ENCODE assay signal across 8 cellular contexts in genomic region chr3:48188266-48189201, GRCh38. TPM values are rescaled to one million over a fixed set of nuclear protein-coding genes. Genes with fewer than 3 reads are reported as not detected.
A peak's percentile ranks its signal among the peaks of the same experiment; 100 is the strongest.
DNase-seq lines count a peak whose midpoint lies in the region; ATAC-seq and TF ChIP-seq lines count a peak whose summit lies in the region.

TSS of gene CDC25A (minus strand) at chr3:48188417. CDS start at chr3:48187947, 470 bp downstream.

- H3K4me2 ChIP-seq in PC-3 (ENCODE audit: low read length): peak within 1 kb of the TSS; percentile 93

- no peaks in the 10 kb centered on the region for H3K9me3 ChIP-seq in PC-3 (ENCODE audit: low read length)
- no peaks in the 10 kb centered on the region for H3K9me3 ChIP-seq in mucosa of descending colon

- peak; percentile 94 for ATAC-seq in GM21576 (IDR thresholded peaks at IDR 0.05; ENCODE audit: unreplicated experiment)
- ATAC-seq in PC-3: peak; percentile 93
- ATAC-seq in mucosa of descending colon: peak; percentile 93

- peak within 1 kb of the TSS; percentile 62 for H3K27ac ChIP-seq in PC-3 (ENCODE audit: low read length)
- no peak within 1 kb of the TSS for H3K27ac ChIP-seq in epithelial cell of prostate

- H3K4me1 ChIP-seq in PC-3 (ENCODE audit: insufficient read depth, low read length): peaks cover 17% of the 10 kb centered on the region; the same call in 1 of the 2 replicates
- no peaks in the 10 kb centered on the region for H3K4me1 ChIP-seq in mucosa of descending colon (ENCODE audit: low read depth)

- H3F3A ChIP-seq in PC-3 (ENCODE audit: low read length, unreplicated experiment): no peaks in the 10 kb centered on the region

- POLR2A ChIA-PET in PC-3 (lab: Charles Lee; ENCODE audit: unreplicated experiment): interaction anchor here (0.6 to 0.9 kb wide), 3 partner anchors 100 to 808 kb away, joined by 4 to 5 read pairs (median 5); partner anchors contain the start of gene PTPN23

- TF ChIP-seq CTCF in PC-3 (conservative IDR thresholded peaks at IDR 0.05; ENCODE audit: low read depth, low read length): no peak
- no peak for TF ChIP-seq CTCF in mucosa of descending colon (IDR thresholded peaks at IDR 0.05)

- H4K20me1 ChIP-seq in PC-3 (ENCODE audit: low read length): 0 out of 2 replicates have a peak, but pooled peaks cover 3% of the 10 kb centered on the region

- no peak for TF ChIP-seq RAD21 in Ishikawa (IDR thresholded peaks at IDR 0.05; ENCODE audit: low read depth)

- peak within 1 kb of the TSS; percentile 98 for H3K9ac ChIP-seq in PC-3 (ENCODE audit: low read length)

- CTCF ChIA-PET in PC-3 (lab: Charles Lee): interaction anchor here (0.7 to 1.0 kb wide), 2 partner anchors 100 to 248 kb away, joined by 3 to 4 read pairs; no protein-coding TSS in a partner anchor

- BruUV-seq in PC-3 (replicated peaks; lab: Mats Ljungman, UMichigan): no TSS peak

- DNase-seq in DMS114 treated with DMSO at 0.1 percent for 48 hours (lab: John Stamatoyannopoulos, UW; ENCODE audit: unreplicated experiment): peak; percentile 98
- peak; percentile 99 for DNase-seq in PC-3
- peak; percentile 91 for DNase-seq in activated T-cell treated with anti-CD3 and anti-CD28 coated beads for 48 hours (ENCODE audit: low read depth)
- peak; percentile 62 for DNase-seq in epithelial cell of prostate (ENCODE audit: low read depth, low spot score)
- DNase-seq in mucosa of descending colon: peak; percentile 96 to 97 (median 97)
- peak; percentile 89 for DNase-seq in stimulated activated CD8-positive, alpha-beta memory T cell treated with anti-CD3 and anti-CD28 coated beads, Interleukin-4, amount 100 ng/mL, for 24 hours (ENCODE audit: low read depth)

- TF ChIP-seq EP300 in Ishikawa (IDR thresholded peaks at IDR 0.05; ENCODE audit: borderline replicate concordance): no peak; the same call in 1 of the 2 replicates

- H3K4me3 ChIP-seq in PC-3 (ENCODE audit: low read length): peak within 1 kb of the TSS; percentile 74
- peak within 1 kb of the TSS; percentile 42 for H3K4me3 ChIP-seq in mucosa of descending colon

- H3K36me3 ChIP-seq in PC-3 (ENCODE audit: low read depth, low read length) (peaks cover 24% of the 10 kb centered on the region), mucosa of descending colon (ENCODE audit: low read depth) (no peaks in the 10 kb centered on the region)

- peaks cover 46% of the 10 kb centered on the region for H3K79me2 ChIP-seq in PC-3 (ENCODE audit: low read length)

- no peaks in the 10 kb centered on the region for H3K9me2 ChIP-seq in PC-3 (replicated peaks; ENCODE audit: low read length)

- no peaks in the 10 kb centered on the region for H3K27me3 ChIP-seq in PC-3 (ENCODE audit: low read length)

- intact Hi-C loops in PC-3 (cut with micrococcal nuclease): loop anchor here (2.0 kb wide), 1 partner anchor 52 kb away; the partner anchor contains the start of gene ZNF589
- intact Hi-C loops in mucosa of descending colon (cut with DNase I, micrococcal nuclease): no loop called here

- peak within 1 kb of the TSS; percentile 88 for H2AFZ ChIP-seq in PC-3 (ENCODE audit: low read length)

TF ChIP-seq in Ishikawa, 13 proteins besides CTCF, POLR2A, EP300 and RAD21:
- TF ChIP-seq CEBPB (IDR thresholded peaks at IDR 0.05): no peak
- TF ChIP-seq TCF12 (IDR thresholded peaks at IDR 0.05; ENCODE audit: low read depth): peak; percentile 55; the same call in 1 of the 2 replicates
- TF ChIP-seq NFIC (IDR thresholded peaks at IDR 0.05): peak; percentile 40
- TF ChIP-seq ZBTB7A (IDR thresholded peaks at IDR 0.05; ENCODE audit: low read depth): 0 out of 2 replicates have a peak, but pooled peaks have one; percentile 41
- TF ChIP-seq TAF1 (IDR thresholded peaks at IDR 0.05; ENCODE audit: low read depth): peak; percentile 84
- no peak for TF ChIP-seq TEAD4 (IDR thresholded peaks at IDR 0.05)
- no peak for TF ChIP-seq REST (IDR thresholded peaks at IDR 0.05; ENCODE audit: low read depth)
- peak; percentile 84 for TF ChIP-seq MAX (IDR thresholded peaks at IDR 0.05)
- TF ChIP-seq FOXM1 (IDR thresholded peaks at IDR 0.05; ENCODE audit: borderline replicate concordance, low read depth): peak; percentile 77
- no peak for TF ChIP-seq EGR1 (IDR thresholded peaks at IDR 0.05)
- TF ChIP-seq USF1 (IDR thresholded peaks at IDR 0.05): peak; percentile 15; the same call in 1 of the 2 replicates
- TF ChIP-seq YY1 (IDR thresholded peaks at IDR 0.05; ENCODE audit: low read depth): peak; percentile 35; the same call in 1 of the 2 replicates
- TF ChIP-seq CREB1 (IDR thresholded peaks at IDR 0.05; ENCODE audit: low read depth): 0 out of 2 replicates have a peak, but pooled peaks have one; percentile 39

RNA-seq across cellular contexts. Expression of gene CDC25A, which starts in this region (rescaled TPM):
- 42.4 and 43.0 TPM in 2 replicates for total RNA-seq in PC-3 (2014; rRNA removed)
- 1 to 10 TPM; 3.4 to 6.9 (median 4.3) TPM for total RNA-seq in mucosa of descending colon
